Comparison of ENCODE assay signal across 8 cellular contexts in the genomic region with DNA sequence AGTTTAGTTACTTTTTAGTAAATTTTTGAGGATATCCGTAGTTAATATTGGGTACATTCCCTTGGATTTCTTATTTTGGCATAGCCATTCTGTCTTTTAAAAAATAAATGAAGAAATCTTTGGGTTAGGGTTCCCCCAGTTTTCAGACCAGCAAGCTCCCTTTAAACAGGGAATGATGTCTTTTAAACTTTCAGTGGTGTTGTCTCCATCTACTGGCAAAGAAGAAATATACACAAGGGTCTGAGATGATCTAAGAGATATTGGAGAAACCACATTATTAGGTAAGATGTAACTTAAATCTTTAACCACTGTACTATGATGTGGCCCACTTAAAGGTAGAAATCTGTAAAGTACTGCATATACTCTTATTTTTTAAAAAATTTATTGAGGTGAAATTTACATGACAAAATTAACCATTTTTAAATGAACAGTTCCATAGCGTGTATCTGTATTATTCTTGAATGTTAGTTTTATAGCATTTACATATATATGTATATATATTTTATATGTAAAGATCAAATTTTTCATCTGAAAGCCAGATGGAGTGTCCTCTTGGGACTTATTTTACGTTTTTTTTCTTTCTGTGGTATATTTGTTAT. TPM values are rescaled to one million over a fixed set of nuclear protein-coding genes. Genes with fewer than 3 reads are reported as not detected.
A peak's percentile ranks its signal among the peaks of the same experiment; 100 is the strongest.
DNase-seq lines count a peak whose midpoint lies in the region; ATAC-seq, FAIRE-seq and TF ChIP-seq lines count a peak whose summit lies in the region.

No MANE protein-coding gene starts in this region.

- TF ChIP-seq EP300 in transverse colon (IDR thresholded peaks at IDR 0.05; ENCODE audit: low read depth), result no peak

- TF ChIP-seq CTCF in astrocyte of the cerebellum (IDR thresholded peaks at IDR 0.05; ENCODE audit: low read depth, low read length, missing control alignments) (peak; percentile 54), kidney (IDR thresholded peaks at IDR 0.05; ENCODE audit: borderline replicate concordance, extremely low read depth, insufficient read depth) (peak; percentile 51), transverse colon (IDR thresholded peaks at IDR 0.05) (peak; percentile 50 to 59 (median 50))

- H3K4me1 ChIP-seq in kidney (ENCODE audit: control insufficient read depth in 1 of 2, insufficient read depth in 1 of 2, low read depth in 1 of 2, low read length in 2 of 2), result peaks cover 0 to 3% of the 10 kb centered on the region in 2 donors
- H3K4me1 ChIP-seq in transverse colon, result no peaks in the 10 kb centered on the region

- WGBS in transverse colon (ENCODE audit: low coverage in 1 of 2), 2 donors, result 61 to 78% methylated on average over 3 of the region's 3 CpGs

- in situ Hi-C loops in astrocyte of the cerebellum (cut with HindIII; ENCODE audit: low sequenced_read_pairs), result no loop called here
- in situ Hi-C loops in transverse colon (cut with MboI; ENCODE audit: low pct_ligation_motif_present in 1 of 4, low pct_unique_long_range_greater_than_20kb in 1 of 4, low sequenced_read_pairs in 3 of 4), result no loop called here

- DNase-seq in activated naive CD4-positive, alpha-beta T cell treated with anti-CD3 and anti-CD28 coated beads, Interleukin-2, amount 50 U/mL, for 16 hours, result no peak
- DNase-seq in NCI-H146 treated with DMSO at 0.1 percent for 48 hours (lab: John Stamatoyannopoulos, UW; ENCODE audit: unreplicated experiment) (peak; percentile 2), astrocyte of the cerebellum (ENCODE audit: low read depth) (peak; percentile 24), kidney (no peak), transverse colon (no peak)

- H3K36me3 ChIP-seq in kidney (ENCODE audit: control insufficient read depth in 1 of 2, insufficient read depth in 2 of 2, low read length in 2 of 2) (peaks cover 2 to 11% of the 10 kb centered on the region in 2 donors), transverse colon (peaks cover 0 to 42% (median 16%) of the 10 kb centered on the region in 4 donors)

- no peak overlapping the region for H3K9ac ChIP-seq in kidney (ENCODE audit: low read length in 2 of 2)

- no peaks in the 10 kb centered on the region for H3K9me3 Mint-ChIP-seq in activated naive CD4-positive, alpha-beta T cell treated with anti-CD3 and anti-CD28 coated beads, Interleukin-2, amount 50 U/mL, for 24 hours

- no peak for TF ChIP-seq POLR2A in transverse colon (IDR thresholded peaks at IDR 0.05)

- H3K27me3 Mint-ChIP-seq in activated naive CD4-positive, alpha-beta T cell treated with anti-CD3 and anti-CD28 coated beads, Interleukin-2, amount 50 U/mL, for 24 hours, result no peaks in the 10 kb centered on the region

- H3K4me3 ChIP-seq in astrocyte of the cerebellum (ENCODE audit: low read depth, low read length) (no peak overlapping the region), kidney (ENCODE audit: low read length in 2 of 2) (no peak overlapping the region), transverse colon (no peak overlapping the region)

- H3K9me3 ChIP-seq in kidney (ENCODE audit: control insufficient read depth in 1 of 2, low read length in 2 of 2) (no peaks in the 10 kb centered on the region), transverse colon (no peaks in the 10 kb centered on the region)

- peaks cover 2% of the 10 kb centered on the region for H3K36me3 Mint-ChIP-seq in activated naive CD4-positive, alpha-beta T cell treated with anti-CD3 and anti-CD28 coated beads, Interleukin-2, amount 50 U/mL, for 24 hours

- no peak overlapping the region for H3K4me3 Mint-ChIP-seq in activated naive CD4-positive, alpha-beta T cell treated with anti-CD3 and anti-CD28 coated beads, Interleukin-2, amount 50 U/mL, for 24 hours

- no peaks in the 10 kb centered on the region for H3K27me3 ChIP-seq in transverse colon

- peak overlapping the region; percentile 82 for H3K27ac Mint-ChIP-seq in activated naive CD4-positive, alpha-beta T cell treated with anti-CD3 and anti-CD28 coated beads, Interleukin-2, amount 50 U/mL, for 24 hours

- ATAC-seq in HG03097 (IDR thresholded peaks at IDR 0.05; ENCODE audit: low FRiP score, unreplicated experiment), result no peak
- no peak for ATAC-seq in HG02571 (IDR thresholded peaks at IDR 0.05; ENCODE audit: unreplicated experiment)

- intact Hi-C loops in kidney (cut with DNase I) (no loop called here), transverse colon (cut with DNase I; ENCODE audit: low total_unique reads) (no loop called here)

- H3K27ac ChIP-seq in kidney (ENCODE audit: low read depth in 2 of 2, low read length in 2 of 2) (no peak overlapping the region), transverse colon (no peak overlapping the region)

- H3K4me1 Mint-ChIP-seq in activated naive CD4-positive, alpha-beta T cell treated with anti-CD3 and anti-CD28 coated beads, Interleukin-2, amount 50 U/mL, for 24 hours, result peaks cover 15% of the 10 kb centered on the region

- no peak for FAIRE-seq in kidney (lab: Jason Lieb, UNC)

RNA-seq across cellular contexts. Expression of a gene that starts 35.1 kb away (rescaled TPM):
- total RNA-seq in kidney (69.1 TPM), transverse colon (10 to 100 TPM; 27.7 to 55.6 (median 42.2) TPM)
- polyA plus RNA-seq in kidney (ENCODE audit: insufficient read depth, low read depth, low replicate concordance), result 49.8 TPM

Comparison
In these comparisons a context has a peak if more than half of its experiments do, and no peak if none do; other contexts are left out.
1. DNase-seq: peak in NCI-H146 treated with DMSO at 0.1 percent for 48 hours (single experiment) and astrocyte of the cerebellum (single experiment); none in activated naive CD4-positive, alpha-beta T cell treated with anti-CD3 and anti-CD28 coated beads, Interleukin-2, amount 50 U/mL, for 16 hours (single experiment), kidney (single experiment) and transverse colon (single experiment).
2. Peak in every context shown above with its lines, with median percentiles within 50 percentile points of each other: CTCF ChIP-seq.